ENCODE assay signal across 2 cellular contexts in genomic region chr7:121024568-121025055, GRCh38.
TF ChIP-seq lines count a peak whose summit lies in the region.

No MANE protein-coding gene starts in this region.

TF ChIP-seq in IMR-90, 13 proteins besides CTCF, POLR2A, EP300 and RAD21:
- TF ChIP-seq ELK1 (IDR thresholded peaks at IDR 0.05; ENCODE audit: borderline replicate concordance, low read depth, low read length) (no peak), NFE2L2 (IDR thresholded peaks at IDR 0.05; ENCODE audit: low read depth, low read length) (no peak), CEBPB (IDR thresholded peaks at IDR 0.05; ENCODE audit: low read depth, low read length) (no peak), MAZ (IDR thresholded peaks at IDR 0.05; ENCODE audit: borderline replicate concordance, low read depth, low read length) (no peak), MAFK (IDR thresholded peaks at IDR 0.05; ENCODE audit: low read depth, low read length) (no peak), USF2 (IDR thresholded peaks at IDR 0.05; ENCODE audit: low read depth, low read length) (no peak), FOS (IDR thresholded peaks at IDR 0.05; ENCODE audit: low read depth, low read length) (no peak), RFX5 (IDR thresholded peaks at IDR 0.05; ENCODE audit: low read depth, low read length) (no peak), RCOR1 (IDR thresholded peaks at IDR 0.05; ENCODE audit: insufficient replicate concordance, low read length) (no peak), BHLHE40 (IDR thresholded peaks at IDR 0.05; ENCODE audit: low read depth, low read length) (no peak), SMC3 (IDR thresholded peaks at IDR 0.05; ENCODE audit: low read depth, low read length) (no peak), CHD1 (IDR thresholded peaks at IDR 0.05; ENCODE audit: low read depth, low read length) (no peak), MXI1 (IDR thresholded peaks at IDR 0.05; ENCODE audit: borderline replicate concordance, low read depth, low read length) (no peak)
TF ChIP-seq in IMR-90: peak in this region for 0.

TF ChIP-seq in endothelial cell of umbilical vein, 7 proteins besides CTCF, POLR2A, EP300 and RAD21:
- no peak for TF ChIP-seq EZH2 (IDR thresholded peaks at IDR 0.05; ENCODE audit: borderline replicate concordance, low read depth, low read length, severe bottlenecking)
- TF ChIP-seq JUN (IDR thresholded peaks at IDR 0.05; ENCODE audit: borderline replicate concordance, insufficient read depth, insufficient read length, low read depth) = no peak
- TF ChIP-seq MAX (IDR thresholded peaks at IDR 0.05; ENCODE audit: insufficient read depth, insufficient read length) = no peak
- TF ChIP-seq FOS (IDR thresholded peaks at IDR 0.05; ENCODE audit: borderline replicate concordance, insufficient read depth, low read length) = no peak
- TF ChIP-seq MYC (IDR thresholded peaks at IDR 0.05; ENCODE audit: low read depth, low read length) = no peak
TF ChIP-seq in endothelial cell of umbilical vein: peak in this region for 0.
